ENCODE assay signal across 8 cellular contexts in the genomic region with DNA sequence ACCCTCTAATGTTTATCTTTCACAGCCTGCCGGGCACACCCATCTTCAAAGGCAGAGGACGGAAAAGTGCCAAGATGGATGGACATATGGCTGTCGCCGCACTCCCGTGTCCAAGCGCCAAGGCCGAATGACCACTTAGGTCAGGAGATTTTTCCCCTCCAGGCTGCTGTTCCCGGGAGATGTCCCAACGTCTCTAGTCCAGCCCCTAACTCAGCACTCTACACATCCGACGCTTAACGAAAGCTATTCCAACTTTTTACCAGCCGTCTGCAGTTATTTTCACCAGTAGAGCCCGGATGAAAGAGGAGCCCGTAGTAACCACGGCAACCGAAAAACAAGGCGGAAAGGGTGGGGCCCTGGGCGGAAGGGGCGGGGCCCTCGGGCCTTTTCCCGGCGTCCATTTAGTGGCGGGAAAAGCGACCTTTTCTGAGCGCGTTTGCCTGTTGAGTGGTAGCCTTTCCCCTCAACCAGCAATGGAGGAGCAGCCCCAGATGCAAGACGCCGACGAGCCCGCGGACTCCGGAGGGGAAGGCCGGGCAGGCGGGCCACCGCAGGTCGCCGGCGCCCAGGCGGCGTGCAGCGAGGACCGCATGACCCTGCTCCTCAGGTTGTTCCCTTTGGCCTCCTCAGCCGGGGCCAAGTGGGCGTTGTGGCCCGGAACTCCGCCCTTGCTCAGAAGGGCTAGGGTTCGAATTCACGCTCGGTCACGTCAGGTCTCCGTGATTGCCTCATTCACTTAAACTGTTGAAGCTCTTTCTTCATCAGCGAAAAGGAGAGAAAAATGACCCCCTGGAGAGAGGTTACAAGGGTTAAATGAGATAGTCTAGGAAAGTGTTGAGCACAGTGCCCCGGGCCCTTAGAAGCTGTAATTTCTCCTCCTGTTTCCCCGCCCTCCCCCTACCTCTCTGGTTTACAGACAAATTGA. TPM values are rescaled to one million over a fixed set of nuclear protein-coding genes. Genes with fewer than 3 reads are reported as not detected.
DNase-seq lines count a peak whose midpoint lies in the region; ATAC-seq, FAIRE-seq and TF ChIP-seq lines count a peak whose summit lies in the region.

A gene with protein sequence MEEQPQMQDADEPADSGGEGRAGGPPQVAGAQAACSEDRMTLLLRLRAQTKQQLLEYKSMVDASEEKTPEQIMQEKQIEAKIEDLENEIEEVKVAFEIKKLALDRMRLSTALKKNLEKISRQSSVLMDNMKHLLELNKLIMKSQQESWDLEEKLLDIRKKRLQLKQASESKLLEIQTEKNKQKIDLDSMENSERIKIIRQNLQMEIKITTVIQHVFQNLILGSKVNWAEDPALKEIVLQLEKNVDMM (plus strand): TSS at position 422 of the 925 bp plus-strand sequence. CDS start 52 bp downstream, at position 474.

- TF ChIP-seq RAD21 in H1 (IDR thresholded peaks at IDR 0.05 in 1 of 2, conservative IDR thresholded peaks at IDR 0.05 in 1 of 2; ENCODE audit: low read depth in 2 of 2, low read length in 2 of 2) = no peak

- H2BK5ac ChIP-seq in H1 (ENCODE audit: low read depth, low read length) (peak within 1 kb of the TSS; percentile 91), mesenchymal stem cell (ENCODE audit: low read depth, low read length, poor library complexity, severe bottlenecking) (peak within 1 kb of the TSS; percentile 62)

- ATAC-seq in GM21423 (IDR thresholded peaks at IDR 0.05; ENCODE audit: unreplicated experiment) = peak; percentile 95

- TF ChIP-seq POLR2A in H1 (IDR thresholded peaks at IDR 0.05; ENCODE audit: control extremely low read depth in 1 of 2, low read depth in 2 of 2, low read length in 2 of 2) = peak; percentile 87 to 97

- BruUV-seq in Calu3 (replicated peaks; lab: Mats Ljungman, UMichigan) = no TSS peak

- H3K18ac ChIP-seq in H1 (ENCODE audit: extremely low read depth, low read length) (peak within 1 kb of the TSS; percentile 97), mesenchymal stem cell (ENCODE audit: low read depth in 1 of 2, low read length in 2 of 2) (peak within 1 kb of the TSS; percentile 80 to 89)

- peak within 1 kb of the TSS; percentile 60; the same call in 1 of the 2 replicates for H2BK12ac ChIP-seq in H1 (ENCODE audit: low read depth, low read length)
- no peak within 1 kb of the TSS for H2BK12ac ChIP-seq in mesenchymal stem cell (ENCODE audit: low read length in 2 of 2)

- H3K4me1 ChIP-seq in HUES48 (ENCODE audit: control insufficient read depth, insufficient read depth, low read length) (no peaks in the 10 kb centered on the region), NT2/D1 (ENCODE audit: insufficient read depth, insufficient read length) (peaks cover 2% of the 10 kb centered on the region), H1 (replicated peaks in 1 of 4; ENCODE audit: control insufficient read depth in 3 of 4, insufficient read depth in 4 of 4, low read length in 3 of 4) (no peaks in the 10 kb centered on the region), mesenchymal stem cell (ENCODE audit: control insufficient read depth, insufficient read depth, low read depth, low read length) (peaks cover 10% of the 10 kb centered on the region)

- POLR2A ChIA-PET in H1 (lab: Charles Lee; ENCODE audit: partially characterized antibody) = interaction anchor here (0.6 to 3.9 kb wide), 35 partner anchors 7 to 226 kb away, joined by 3 to 34 read pairs (median 5); a partner anchor contains a TSS

- peak within 1 kb of the TSS; percentile 94 for H4K5ac ChIP-seq in H1 (ENCODE audit: insufficient read length, low read depth, low read length)

- H3K23ac ChIP-seq in H1 (ENCODE audit: insufficient read length) = no peak within 1 kb of the TSS
- no peak within 1 kb of the TSS for H3K23ac ChIP-seq in mesenchymal stem cell (ENCODE audit: low read length in 2 of 2)

- H3K4me1 Mint-ChIP-seq in Calu3 (ENCODE audit: low read depth, unreplicated experiment) = no peaks in the 10 kb centered on the region

- H2BK120ac ChIP-seq in H1 (replicated peaks; ENCODE audit: low read depth, low read length) = no peak within 1 kb of the TSS
- peak within 1 kb of the TSS; percentile 19 for H2BK120ac ChIP-seq in mesenchymal stem cell (ENCODE audit: low read depth, low read length)

- no peak within 1 kb of the TSS for H3K4ac ChIP-seq in H1 (replicated peaks; ENCODE audit: insufficient read length, low read depth, low read length)
- peak within 1 kb of the TSS; percentile 57 to 84 for H3K4ac ChIP-seq in mesenchymal stem cell (ENCODE audit: low read depth in 1 of 2, low read length in 2 of 2)

- DNase-seq in Calu3 (peak; percentile 95), NT2/D1 (ENCODE audit: low read depth, low spot score) (peak; percentile 66), H1 (ENCODE audit: low read depth in 1 of 2, low spot score in 2 of 2) (peak; percentile 54 to 98), mesenchymal stem cell (peak; percentile 97)
- peak; percentile 85 to 88 (median 88) for DNase-seq in activated CD8-positive, alpha-beta memory T cell treated with anti-CD3 and anti-CD28 coated beads for 48 hours (ENCODE audit: low read depth in 2 of 3, low spot score in 2 of 3)
- DNase-seq in stimulated activated CD8-positive, alpha-beta memory T cell treated with anti-CD3 and anti-CD28 coated beads, Interleukin-12 subunit alpha, Interleukin-12 subunit beta, amount 100 ng/mL, for 4 hours (ENCODE audit: low read depth) = peak; percentile 80

- H3K9me3 ChIP-seq in HUES48 (ENCODE audit: control insufficient read depth, insufficient read depth, low read length) (no peaks in the 10 kb centered on the region), NT2/D1 (ENCODE audit: insufficient read depth, low read length) (no peaks in the 10 kb centered on the region), H1 (ENCODE audit: insufficient read depth in 2 of 2, low read depth in 1 of 2, low read length in 1 of 2) (no peaks in the 10 kb centered on the region), mesenchymal stem cell (ENCODE audit: control insufficient read depth, low read length) (no peaks in the 10 kb centered on the region)

- H3K56ac ChIP-seq in H1 (replicated peaks; ENCODE audit: insufficient read length, low read depth, low read length) = peak within 1 kb of the TSS; percentile 92

- H4K91ac ChIP-seq in H1 (replicated peaks; ENCODE audit: insufficient read length, low read length) = no peak within 1 kb of the TSS
- peak within 1 kb of the TSS; percentile 80 for H4K91ac ChIP-seq in mesenchymal stem cell (ENCODE audit: low read length)

- H3K36me3 ChIP-seq in HUES48 (ENCODE audit: control insufficient read depth, insufficient read depth, low read length) (peaks cover 30% of the 10 kb centered on the region), NT2/D1 (ENCODE audit: insufficient read depth, insufficient read length, low read length) (peaks cover 22% of the 10 kb centered on the region), H1 (ENCODE audit: control insufficient read depth in 2 of 4, insufficient read depth in 4 of 4, low read length in 3 of 4) (peaks cover 7 to 30% (median 17%) of the 10 kb centered on the region in 4 experiments), mesenchymal stem cell (ENCODE audit: control insufficient read depth in 1 of 2, insufficient read depth in 2 of 2, low read depth in 1 of 2, low read length in 2 of 2) (no peaks in the 10 kb centered on the region)

- 1% methylated on average over 48 of the region's 55 CpGs; no CpG with 5 or more reads in 1 of the 2 experiments for WGBS in H1 (ENCODE audit: extremely low coverage in 1 of 2, insufficient coverage in 1 of 2, insufficient read length in 1 of 2, insufficient replicate concordance in 2 of 2, low coverage in 1 of 2, low lambda C conversion rate in 2 of 2, missing lambda C conversion rate in 1 of 2), 2 experiments
- under 1% methylated on average over 54 of the region's 55 CpGs for WGBS in mesenchymal stem cell

- peak within 1 kb of the TSS; percentile 94 for H3K9ac ChIP-seq in HUES48 (ENCODE audit: low read depth, low read length)
- H3K9ac ChIP-seq in NT2/D1 (ENCODE audit: insufficient read length, low read depth) = peak within 1 kb of the TSS; percentile 93
- H3K9ac ChIP-seq in H1 (replicated peaks in 1 of 4; ENCODE audit: extremely low read depth in 1 of 4, low read depth in 3 of 4, low read length in 3 of 4) = peak within 1 kb of the TSS; percentile 97 to 99 (median 99)
- H3K9ac ChIP-seq in mesenchymal stem cell (ENCODE audit: low read length) = peak within 1 kb of the TSS; percentile 95

- H3K27ac ChIP-seq in HUES48 (ENCODE audit: low read depth, low read length) (peak within 1 kb of the TSS; percentile 99), H1 (ENCODE audit: low read depth, low read length) (peak within 1 kb of the TSS; percentile 98), mesenchymal stem cell (ENCODE audit: low read length, poor library complexity, severe bottlenecking) (peak within 1 kb of the TSS; percentile 93)

- peaks cover 22% of the 10 kb centered on the region for H3K36me3 Mint-ChIP-seq in Calu3 (ENCODE audit: insufficient read depth, unreplicated experiment)

- H2AFZ ChIP-seq in H1 (ENCODE audit: low read length) (peak within 1 kb of the TSS; percentile 99), mesenchymal stem cell (ENCODE audit: low read depth, low read length) (peak within 1 kb of the TSS; percentile 82)

- H3K27me3 Mint-ChIP-seq in Calu3 (ENCODE audit: unreplicated experiment) = no peaks in the 10 kb centered on the region

- H4K8ac ChIP-seq in H1 (ENCODE audit: extremely low read depth, insufficient read depth, low read length) (peak within 1 kb of the TSS; percentile 100), mesenchymal stem cell (ENCODE audit: low read length) (peak within 1 kb of the TSS; percentile 89)

- CTCF ChIA-PET in Calu3 (lab: Charles Lee) = interaction anchor here (0.8 kb wide), 1 partner anchor 18 kb away, joined by 3 read pairs; no protein-coding TSS in a partner anchor
- CTCF ChIA-PET in H1 (lab: Charles Lee; ENCODE audit: partially characterized antibody) = interaction anchor here (1.1 to 1.7 kb wide), 5 partner anchors 12 to 183 kb away, joined by 3 to 6 read pairs (median 4); a partner anchor contains a TSS

- no peaks in the 10 kb centered on the region for H4K20me1 ChIP-seq in H1 (replicated peaks in 1 of 2; ENCODE audit: control insufficient read depth in 1 of 2, insufficient read depth in 2 of 2, low read length in 2 of 2)

- no peak for TF ChIP-seq CTCF in Calu3 (IDR thresholded peaks at IDR 0.05; ENCODE audit: unreplicated experiment)
- TF ChIP-seq CTCF in H1 (IDR thresholded peaks at IDR 0.05; ENCODE audit: control extremely low read depth in 1 of 3, insufficient read depth in 1 of 3, low read depth in 1 of 3, low read length in 3 of 3) = no peak

- H3K4me3 ChIP-seq in HUES48 (ENCODE audit: low read depth, low read length) (peak within 1 kb of the TSS; percentile 87), NT2/D1 (ENCODE audit: insufficient read length, low read depth) (peak within 1 kb of the TSS; percentile 93), H1 (ENCODE audit: extremely low read depth in 1 of 4, insufficient read depth in 2 of 4, low read depth in 3 of 4, low read length in 4 of 4) (peak within 1 kb of the TSS; percentile 84 to 96 (median 92)), mesenchymal stem cell (ENCODE audit: insufficient read depth in 1 of 2, low read depth in 1 of 2, low read length in 2 of 2) (peak within 1 kb of the TSS; percentile 86 to 91)

- peak within 1 kb of the TSS; percentile 91 for H3K4me3 Mint-ChIP-seq in Calu3 (ENCODE audit: low read depth, unreplicated experiment)

- H2BK15ac ChIP-seq in H1 (ENCODE audit: low read length) (no peak within 1 kb of the TSS), mesenchymal stem cell (ENCODE audit: low read depth, poor library complexity, severe bottlenecking) (no peak within 1 kb of the TSS)

- no peak within 1 kb of the TSS for H2BK20ac ChIP-seq in H1 (ENCODE audit: low read length)

- H3K27ac Mint-ChIP-seq in Calu3 (ENCODE audit: unreplicated experiment) = peak within 1 kb of the TSS; percentile 97

- TF ChIP-seq EP300 in H1 (IDR thresholded peaks at IDR 0.05; ENCODE audit: borderline replicate concordance in 1 of 2, low read depth in 2 of 2, low read length in 2 of 2) = no peak

- peaks cover 8% of the 10 kb centered on the region; the same call in 1 of the 2 replicates for H3K23me2 ChIP-seq in H1 (ENCODE audit: low read depth, low read length)

- H2AK5ac ChIP-seq in H1 (ENCODE audit: low read depth, low read length) (0 out of 2 replicates have a peak within 1 kb of the TSS, but pooled peaks have one; percentile 24), mesenchymal stem cell (ENCODE audit: low read length, severe bottlenecking) (peak within 1 kb of the TSS; percentile 49)

- H3K9me3 Mint-ChIP-seq in Calu3 (ENCODE audit: low read depth, unreplicated experiment) = no peaks in the 10 kb centered on the region

- H3K4me2 ChIP-seq in H1 (ENCODE audit: insufficient read depth in 1 of 2, low read depth in 2 of 2, low read length in 2 of 2) = peak within 1 kb of the TSS; percentile 81 to 86
- peak within 1 kb of the TSS; percentile 100 for H3K4me2 ChIP-seq in mesenchymal stem cell (ENCODE audit: low read length, poor library complexity, severe bottlenecking)

- intact Hi-C loops in Calu3 (cut with micrococcal nuclease; ENCODE audit: unreplicated experiment) = loop anchor here (10.0 kb wide), 1 partner anchor 45 kb away; a partner anchor contains a TSS

- H3K79me2 ChIP-seq in H1 (ENCODE audit: control insufficient read depth in 1 of 2, insufficient read depth in 2 of 2, low read length in 2 of 2) = peaks cover 0 to 13% of the 10 kb centered on the region in 2 experiments; a peak in 1 of 4 replicates

- FAIRE-seq in H1 (lab: Jason Lieb, UNC) = peak; percentile 48

- H3K27me3 ChIP-seq in HUES48 (ENCODE audit: control insufficient read depth, insufficient read depth, low read length) (no peaks in the 10 kb centered on the region), NT2/D1 (ENCODE audit: insufficient read depth, insufficient read length) (no peaks in the 10 kb centered on the region), H1 (replicated peaks in 1 of 4; ENCODE audit: control insufficient read depth in 3 of 4, extremely low read depth in 1 of 4, insufficient read depth in 3 of 4, low read length in 3 of 4) (no peaks in the 10 kb centered on the region), mesenchymal stem cell (ENCODE audit: control insufficient read depth in 1 of 2, insufficient read depth in 1 of 2, low read length in 2 of 2) (no peaks in the 10 kb centered on the region)

- H3K14ac ChIP-seq in H1 (ENCODE audit: insufficient read length) (no peak within 1 kb of the TSS), mesenchymal stem cell (ENCODE audit: low read length in 2 of 2) (peak within 1 kb of the TSS in 1 of 2 experiments; percentile 6)

- peaks cover 3% of the 10 kb centered on the region for H3K79me1 ChIP-seq in H1 (ENCODE audit: low read depth, low read length)
- peaks cover 12% of the 10 kb centered on the region for H3K79me1 ChIP-seq in mesenchymal stem cell (replicated peaks; ENCODE audit: low read length, poor library complexity, severe bottlenecking)

RNA-seq across cellular contexts. Expression of the gene that starts here (rescaled TPM):
- 17.0 and 17.7 TPM in 2 replicates for total RNA-seq in Calu3 (2022)
- 75.7 and 82.8 TPM in 2 replicates for total RNA-seq in H1 (2021; fragmentation: NEBNext Ultra II Directional; extraction: Animal tissue kit (Norgen Biotek cat#: 25700))
- 69.0 and 72.2 TPM in 2 replicates for polyA plus RNA-seq in H1 (2011; rRNA removed)
- 69.9 TPM for polyA plus RNA-seq in H1 (2011; cell fraction: cytosol; rRNA removed)
- polyA plus RNA-seq in H1 (2011; cell fraction: nucleus; rRNA removed) = 25.3 TPM
- 45.3 to 56.4 TPM (median 52.1 TPM) in 4 replicates for polyA plus RNA-seq in H1 (2012, experiment 1 of 2)
- polyA plus RNA-seq in H1 (2012, experiment 2 of 2) = 73.3 TPM
- 65.3 TPM for polyA plus RNA-seq in H1 (2013, experiment 1 of 2)
- 64.6 TPM for polyA plus RNA-seq in H1 (2013, experiment 2 of 2)
- polyA minus RNA-seq in H1 (2011; rRNA and poly(A)+ RNA removed) = 5.4 and 6.4 TPM in 2 replicates
- 22.3 TPM for polyA minus RNA-seq in H1 (2011; cell fraction: cytosol; rRNA and poly(A)+ RNA removed)
- polyA minus RNA-seq in H1 (2011; cell fraction: nucleus; rRNA and poly(A)+ RNA removed) = 25.9 TPM
- polyA plus RNA-seq in mesenchymal stem cell (2013, experiment 1 of 2) = 3.5 TPM
- 4.0 TPM for polyA plus RNA-seq in mesenchymal stem cell (2013, experiment 2 of 2)

Comparison
In these comparisons a context has a peak if more than half of its experiments do, and no peak if none do; other contexts are left out.
1. Peak in every context shown above with its lines: DNase-seq, ATAC-seq, H3K4me3 ChIP-seq and H3K27ac ChIP-seq.